9 cellular contexts compared by ENCODE assay signal in genomic region chrX:41350150-41350975, GRCh38. TPM values are rescaled to one million over a fixed set of nuclear protein-coding genes. Genes with fewer than 3 reads are reported as not detected.
DNase-seq lines count a peak whose midpoint lies in the region; ATAC-seq, FAIRE-seq and TF ChIP-seq lines count a peak whose summit lies in the region.
"Had no signal": no experiment of that assay in that cellular context is flagged by ENCODE, and none has a peak within 500 bp of the region (broad histone marks: within the 10 kb centered on the region; RNA-seq: fewer than 3 reads in every experiment).

No MANE protein-coding gene starts in this region.

- BruUV-seq in Caco-2 (replicated peaks; lab: Mats Ljungman, UMichigan), result no TSS peak

- H3K4me1 ChIP-seq in Caco-2 (no peaks in the 10 kb centered on the region), astrocyte (ENCODE audit: insufficient read depth, low read length) (no peaks in the 10 kb centered on the region), mesenchymal stem cell (ENCODE audit: control insufficient read depth, insufficient read depth, low read depth, low read length) (peaks cover 1% of the 10 kb centered on the region)

- no peak overlapping the region for H2AK5ac ChIP-seq in mesenchymal stem cell (ENCODE audit: low read length, severe bottlenecking)

- no peaks in the 10 kb centered on the region for H3K9me3 Mint-ChIP-seq in Caco-2 (ENCODE audit: unreplicated experiment)
- H3K9me3 Mint-ChIP-seq in astrocyte (ENCODE audit: unreplicated experiment), result no peaks in the 10 kb centered on the region

- H3K4me2 ChIP-seq in astrocyte (ENCODE audit: low read length) (peak overlapping the region; percentile 21), mesenchymal stem cell (ENCODE audit: low read length, poor library complexity, severe bottlenecking) (no peak overlapping the region)

- H4K20me1 ChIP-seq in astrocyte (ENCODE audit: insufficient read depth, low read length), result peaks cover 55% of the 10 kb centered on the region

- H3K27me3 Mint-ChIP-seq in Caco-2 (ENCODE audit: insufficient read depth, unreplicated experiment) (no peaks in the 10 kb centered on the region), astrocyte (ENCODE audit: low read depth, unreplicated experiment) (no peaks in the 10 kb centered on the region)

- no peak overlapping the region for H3K18ac ChIP-seq in mesenchymal stem cell (ENCODE audit: low read depth in 1 of 2, low read length in 2 of 2)

- no peak overlapping the region for H3K23ac ChIP-seq in mesenchymal stem cell (ENCODE audit: low read length in 2 of 2)

- 88% methylated on average over 5 of the region's 6 CpGs for WGBS in mesenchymal stem cell

- no peaks in the 10 kb centered on the region for H3K79me1 ChIP-seq in mesenchymal stem cell (replicated peaks; ENCODE audit: low read length, poor library complexity, severe bottlenecking)

- POLR2A ChIA-PET in Caco-2 (lab: Charles Lee), result no interaction called here

- H3K27me3 ChIP-seq in Caco-2 (replicated peaks; ENCODE audit: control insufficient read depth, insufficient read depth, low read length), result no peaks in the 10 kb centered on the region
- no peaks in the 10 kb centered on the region for H3K27me3 ChIP-seq in astrocyte (ENCODE audit: insufficient read depth, low read length)
- H3K27me3 ChIP-seq in mesenchymal stem cell (ENCODE audit: control insufficient read depth in 1 of 2, insufficient read depth in 1 of 2, low read length in 2 of 2), result no peaks in the 10 kb centered on the region

- H3K4me3 ChIP-seq in Caco-2 (ENCODE audit: low read depth, low read length) (no peak overlapping the region), astrocyte (ENCODE audit: insufficient read depth, low read depth, low read length) (no peak overlapping the region), mesenchymal stem cell (ENCODE audit: insufficient read depth in 1 of 2, low read depth in 1 of 2, low read length in 2 of 2) (no peak overlapping the region)

- TF ChIP-seq CTCF in Caco-2 (IDR thresholded peaks at IDR 0.05; ENCODE audit: insufficient read depth in 1 of 2, low read depth in 1 of 2, low read length in 1 of 2, severe bottlenecking in 1 of 2, unreplicated experiment in 1 of 2), result no peak
- TF ChIP-seq CTCF in astrocyte (IDR thresholded peaks at IDR 0.05; ENCODE audit: insufficient read depth, low read depth, low read length), result no peak

- H3K27ac Mint-ChIP-seq in Caco-2 (ENCODE audit: unreplicated experiment) (peak overlapping the region; percentile 29), astrocyte (ENCODE audit: unreplicated experiment) (peak overlapping the region; percentile 48)

- H3K79me2 ChIP-seq in astrocyte (ENCODE audit: insufficient read depth, low read length), result no peaks in the 10 kb centered on the region

- H3K27ac ChIP-seq in astrocyte (ENCODE audit: low read depth, low read length) (no peak overlapping the region), mesenchymal stem cell (ENCODE audit: low read length, poor library complexity, severe bottlenecking) (no peak overlapping the region)

- H2BK120ac ChIP-seq in mesenchymal stem cell (ENCODE audit: low read depth, low read length), result no peak overlapping the region

- H3K9me3 ChIP-seq in Caco-2, result no peaks in the 10 kb centered on the region
- H3K9me3 ChIP-seq in astrocyte (ENCODE audit: insufficient read depth, low read depth, low read length), result no peaks in the 10 kb centered on the region
- no peaks in the 10 kb centered on the region for H3K9me3 ChIP-seq in mesenchymal stem cell (ENCODE audit: control insufficient read depth, low read length)

- H2BK5ac ChIP-seq in mesenchymal stem cell (ENCODE audit: low read depth, low read length, poor library complexity, severe bottlenecking), result no peak overlapping the region

- no peak overlapping the region for H4K8ac ChIP-seq in mesenchymal stem cell (ENCODE audit: low read length)

- no peak overlapping the region for H2BK15ac ChIP-seq in mesenchymal stem cell (ENCODE audit: low read depth, poor library complexity, severe bottlenecking)

- H3K36me3 Mint-ChIP-seq in Caco-2 (ENCODE audit: insufficient read depth, unreplicated experiment), result peaks cover 71% of the 10 kb centered on the region
- H3K36me3 Mint-ChIP-seq in astrocyte (ENCODE audit: low read depth, unreplicated experiment), result peaks cover 3% of the 10 kb centered on the region

- H3K36me3 ChIP-seq in Caco-2 (ENCODE audit: control insufficient read depth, insufficient read depth, low read length) (no peaks in the 10 kb centered on the region; the same call in 1 of the 2 replicates), astrocyte (ENCODE audit: insufficient read depth, low read length) (peaks cover 34% of the 10 kb centered on the region), mesenchymal stem cell (ENCODE audit: control insufficient read depth in 1 of 2, insufficient read depth in 2 of 2, low read depth in 1 of 2, low read length in 2 of 2) (peaks cover 8 to 58% of the 10 kb centered on the region in 2 experiments)

- no peak for DNase-seq in Caco-2
- DNase-seq in astrocyte (ENCODE audit: low read depth), result no peak
- peak; percentile 45 for DNase-seq in mesenchymal stem cell
- DNase-seq in SKM-1 (lab: John Stamatoyannopoulos, UW; ENCODE audit: unreplicated experiment), result no peak
- DNase-seq in occipital lobe (lab: John Stamatoyannopoulos, UW), result no peak
- DNase-seq: NCI-H1694 treated with DMSO at 0.1 percent for 48 hours, SHP77 had no signal

- CTCF ChIA-PET in Caco-2 (lab: Charles Lee), result no interaction called here

- H3K9ac ChIP-seq in astrocyte (ENCODE audit: low read length) (no peak overlapping the region), mesenchymal stem cell (ENCODE audit: low read length) (no peak overlapping the region)

- peak; percentile 20 for TF ChIP-seq POLR2A in GM19099 (IDR thresholded peaks at IDR 0.05; ENCODE audit: extremely low read depth, insufficient read length, low read depth)

- no peak for FAIRE-seq in astrocyte (lab: Jason Lieb, UNC)

- intact Hi-C loops in Caco-2 (cut with micrococcal nuclease; ENCODE audit: unreplicated experiment), result loop anchor here (5.0 kb wide), 1 partner anchor 73 kb away; no protein-coding TSS in a partner anchor

- no peak overlapping the region for H3K4me3 Mint-ChIP-seq in Caco-2 (ENCODE audit: unreplicated experiment)
- H3K4me3 Mint-ChIP-seq in astrocyte (ENCODE audit: unreplicated experiment), result no peak overlapping the region

- H4K91ac ChIP-seq in mesenchymal stem cell (ENCODE audit: low read length), result no peak overlapping the region

- no peak overlapping the region for H3K4ac ChIP-seq in mesenchymal stem cell (ENCODE audit: low read depth in 1 of 2, low read length in 2 of 2)

- H3K14ac ChIP-seq in mesenchymal stem cell (ENCODE audit: low read length in 2 of 2), result no peak overlapping the region

- H2AFZ ChIP-seq in astrocyte (ENCODE audit: low read depth, low read length) (no peak overlapping the region), mesenchymal stem cell (ENCODE audit: low read depth, low read length) (no peak overlapping the region)

- no peak overlapping the region for H2BK12ac ChIP-seq in mesenchymal stem cell (ENCODE audit: low read length in 2 of 2)

- ATAC-seq in HG02870 (IDR thresholded peaks at IDR 0.05; ENCODE audit: unreplicated experiment), result no peak

- H3K4me1 Mint-ChIP-seq in Caco-2 (ENCODE audit: low read depth, unreplicated experiment) (no peaks in the 10 kb centered on the region), astrocyte (ENCODE audit: low read depth, unreplicated experiment) (peaks cover 15% of the 10 kb centered on the region)

RNA-seq across cellular contexts. Expression of gene DDX3X, which starts 16.4 kb away (rescaled TPM):
- total RNA-seq in Caco-2 (2022) (281 and 302 TPM in 2 replicates), astrocyte (204 and 242 TPM in 2 replicates), occipital lobe (307 TPM)
- polyA plus RNA-seq in mesenchymal stem cell (2013, experiment 1 of 2), result 115 TPM
- 113 TPM for polyA plus RNA-seq in mesenchymal stem cell (2013, experiment 2 of 2)
